ENCODE assay signal across 23 cellular contexts in the genomic region with DNA sequence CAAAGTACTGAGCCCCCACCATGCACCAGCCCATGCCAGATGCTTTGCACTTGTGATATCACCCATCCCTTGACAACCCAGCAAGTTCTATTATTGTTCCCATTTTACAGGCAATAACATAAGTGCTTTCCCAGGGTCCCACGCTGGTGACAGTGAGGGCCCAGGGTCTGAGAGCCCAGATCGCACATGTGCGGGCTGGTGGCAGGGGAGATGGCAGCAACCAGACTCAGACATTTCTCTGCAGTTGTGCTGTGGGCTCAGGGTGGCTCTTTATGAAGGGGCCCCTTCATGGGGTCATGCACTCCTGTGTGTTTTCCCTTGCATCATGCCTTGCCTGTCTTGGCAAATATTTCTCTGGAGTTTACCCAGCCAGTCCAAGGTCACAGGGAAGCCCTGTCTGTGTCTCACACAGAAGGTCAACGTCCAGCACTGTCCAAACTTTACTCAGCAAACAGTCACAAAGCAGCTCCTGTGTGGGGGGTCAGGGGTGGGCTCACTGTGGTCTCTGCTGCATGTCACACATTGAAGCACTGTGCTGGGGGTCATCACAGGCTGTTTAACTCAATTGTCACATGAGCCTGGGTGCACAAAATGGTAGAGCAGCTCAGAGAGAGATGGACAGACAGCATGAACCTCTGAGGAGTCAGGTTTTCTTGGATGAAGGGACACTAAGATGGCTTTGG. TPM values are rescaled to one million over a fixed set of nuclear protein-coding genes. Genes with fewer than 3 reads are reported as not detected.
"Had no signal": no experiment of that assay in that cellular context is flagged by ENCODE, and none has a peak within 500 bp of the region (broad histone marks: within the 10 kb centered on the region; RNA-seq: fewer than 3 reads in every experiment).

No MANE protein-coding gene starts in this region.

- H3K36me3 Mint-ChIP-seq: activated naive CD4-positive, alpha-beta T cell treated with anti-CD3 and anti-CD28 coated beads, Interleukin-2, amount 50 U/mL, for 72 hours; natural killer cell treated with Interleukin-12 subunit alpha and Interleukin-12 subunit beta and Interleukin-15 and Interleukin-18, amount 100 ng/mL, for 72 hours; stimulated activated naive B cell treated with anti-CD40 and anti-IgM and Interleukin-4, amounts not matched to agents 10 μg/mL and 1 μg/mL and 100 μg/mL, for 72 hours had no signal

- H3K9me3 ChIP-seq: heart right ventricle, left ventricle myocardium inferior, transverse colon, uterus had no signal

- H3K27ac ChIP-seq: heart right ventricle, left ventricle myocardium inferior, transverse colon, uterus, VCaP had no signal

- H3K27ac Mint-ChIP-seq: activated CD4-positive, alpha-beta T cell treated with anti-CD3 and anti-CD28 coated beads, Interleukin-2, amount 10 ng/mL, durations not matched to agents 7 days and 5 days; activated CD8-positive, alpha-beta T cell treated with anti-CD3 and anti-CD28 coated beads for 36 hours; natural killer cell treated with Interleukin-12 subunit alpha and Interleukin-12 subunit beta and Interleukin-15 and Interleukin-18, amount 100 ng/mL, for 72 hours; stimulated activated naive B cell treated with anti-CD40 and anti-IgM and Interleukin-4, amounts not matched to agents 10 μg/mL and 1 μg/mL and 100 μg/mL, for 72 hours; T-helper 2 cell treated with Interferon-gamma antibody and Interleukin-4, amounts not matched to agents 5 μg/mL and 100 μg/mL, for 36 hours had no signal

- H3K4me3 Mint-ChIP-seq: activated CD4-positive, alpha-beta T cell treated with anti-CD3 and anti-CD28 coated beads, Interleukin-2, amount 10 ng/mL, durations not matched to agents 7 days and 5 days; activated CD8-positive, alpha-beta T cell treated with anti-CD3 and anti-CD28 coated beads for 36 hours; natural killer cell treated with Interleukin-12 subunit alpha and Interleukin-12 subunit beta and Interleukin-15 and Interleukin-18, amount 100 ng/mL, for 72 hours; stimulated activated naive B cell treated with anti-CD40 and anti-IgM and Interleukin-4, amounts not matched to agents 10 μg/mL and 1 μg/mL and 100 μg/mL, for 72 hours; T-helper 2 cell treated with Interferon-gamma antibody and Interleukin-4, amounts not matched to agents 5 μg/mL and 100 μg/mL, for 36 hours had no signal

- H3K9me3 Mint-ChIP-seq: activated CD4-positive, alpha-beta T cell treated with anti-CD3 and anti-CD28 coated beads, Interleukin-2, amount 10 ng/mL, durations not matched to agents 7 days and 5 days; activated CD8-positive, alpha-beta T cell treated with anti-CD3 and anti-CD28 coated beads for 36 hours; T-helper 2 cell treated with Interferon-gamma antibody and Interleukin-4, amounts not matched to agents 5 μg/mL and 100 μg/mL, for 36 hours had no signal

- H3K36me3 ChIP-seq: heart right ventricle, left ventricle myocardium inferior, transverse colon, uterus had no signal

- DNase-seq: activated CD4-positive, alpha-beta T cell treated with anti-CD3 and anti-CD28 coated beads, Interleukin-2, amount 10 ng/mL, durations not matched to agents 7 days and 5 days; activated CD4-positive, CD25-positive, alpha-beta regulatory T cell treated with anti-CD3 and anti-CD28 coated beads, Interleukin-2, amount 50 U/mL, for 72 hours; activated CD8-positive, alpha-beta T cell treated with anti-CD3 and anti-CD28 coated beads for 36 hours; activated gamma-delta T cell treated with Interleukin-2 at 50 U/mL for 16 hours; activated T-cell treated with anti-CD3 and anti-CD28 coated beads, Interleukin-2, amount 50 U/mL, for 1 hour; cerebellar nuclear complex; heart right ventricle; left ventricle myocardium inferior; midbrain; retina; stimulated activated CD4-positive, alpha-beta T cell treated with anti-CD3 and anti-CD28 coated beads, Interleukin-2, amount 100 ng/mL, for 48 hours; stimulated activated CD8-positive, alpha-beta memory T cell treated with anti-CD3 and anti-CD28 coated beads, Interleukin-4, amount 100 ng/mL, for 48 hours; stimulated activated naive B cell treated with anti-CD40 and anti-IgM and Interleukin-4, amounts not matched to agents 10 μg/mL and 1 μg/mL and 100 μg/mL, for 72 hours; transverse colon; uterus had no signal

- H3K4me1 ChIP-seq: uterus had no signal

- H3K27me3 ChIP-seq: transverse colon, uterus had no signal

- H3K4me1 Mint-ChIP-seq: activated CD4-positive, alpha-beta T cell treated with anti-CD3 and anti-CD28 coated beads, Interleukin-2, amount 10 ng/mL, durations not matched to agents 7 days and 5 days; stimulated activated naive B cell treated with anti-CD40 and anti-IgM and Interleukin-4, amounts not matched to agents 10 μg/mL and 1 μg/mL and 100 μg/mL, for 72 hours had no signal

- H3K4me3 ChIP-seq: heart right ventricle, left ventricle myocardium inferior, transverse colon, uterus had no signal

- H3K27me3 Mint-ChIP-seq: activated CD4-positive, alpha-beta T cell treated with anti-CD3 and anti-CD28 coated beads, Interleukin-2, amount 10 ng/mL, durations not matched to agents 7 days and 5 days; activated CD8-positive, alpha-beta T cell treated with anti-CD3 and anti-CD28 coated beads for 36 hours had no signal

RNA-seq across cellular contexts. Expression of a gene that starts 12.7 kb away (rescaled TPM):
- total RNA-seq: activated CD4-positive, alpha-beta T cell treated with anti-CD3 and anti-CD28 coated beads, Interleukin-2, amount 10 ng/mL, durations not matched to agents 7 days and 5 days; activated CD8-positive, alpha-beta T cell treated with anti-CD3 and anti-CD28 coated beads for 36 hours; activated naive CD4-positive, alpha-beta T cell treated with anti-CD3 and anti-CD28 coated beads, Interleukin-2, amount 50 U/mL, for 72 hours; fibroblast of villous mesenchyme; natural killer cell treated with Interleukin-12 subunit alpha and Interleukin-12 subunit beta and Interleukin-15 and Interleukin-18, amount 100 ng/mL, for 72 hours; temporal lobe had no signal
- polyA plus RNA-seq: keratinocyte had no signal

RNA-seq across cellular contexts. Expression of a gene that starts 18.3 kb away (rescaled TPM):
- total RNA-seq: activated CD4-positive, alpha-beta T cell treated with anti-CD3 and anti-CD28 coated beads, Interleukin-2, amount 10 ng/mL, durations not matched to agents 7 days and 5 days; activated CD8-positive, alpha-beta T cell treated with anti-CD3 and anti-CD28 coated beads for 36 hours; activated naive CD4-positive, alpha-beta T cell treated with anti-CD3 and anti-CD28 coated beads, Interleukin-2, amount 50 U/mL, for 72 hours; fibroblast of villous mesenchyme; natural killer cell treated with Interleukin-12 subunit alpha and Interleukin-12 subunit beta and Interleukin-15 and Interleukin-18, amount 100 ng/mL, for 72 hours had no signal

RNA-seq across cellular contexts. Expression of a gene that starts 32.6 kb away (rescaled TPM):
- total RNA-seq: activated CD4-positive, alpha-beta T cell treated with anti-CD3 and anti-CD28 coated beads, Interleukin-2, amount 10 ng/mL, durations not matched to agents 7 days and 5 days; activated CD8-positive, alpha-beta T cell treated with anti-CD3 and anti-CD28 coated beads for 36 hours; activated naive CD4-positive, alpha-beta T cell treated with anti-CD3 and anti-CD28 coated beads, Interleukin-2, amount 50 U/mL, for 72 hours; epithelial cell of proximal tubule; fibroblast of villous mesenchyme; heart right ventricle; left ventricle myocardium inferior; natural killer cell treated with Interleukin-12 subunit alpha and Interleukin-12 subunit beta and Interleukin-15 and Interleukin-18, amount 100 ng/mL, for 72 hours; temporal lobe; transverse colon had no signal
- polyA plus RNA-seq: heart right ventricle, keratinocyte had no signal
